ENCODE assay signal across 8 cellular contexts in genomic region chr12:115916910-115917668, GRCh38.
DNase-seq lines count a peak whose midpoint lies in the region; ATAC-seq and TF ChIP-seq lines count a peak whose summit lies in the region.

No MANE protein-coding gene starts in this region.

- peak overlapping the region; percentile 81 for H3K27ac ChIP-seq in VCaP

- intact Hi-C loops in MCF 10A (cut with micrococcal nuclease), result loop anchor here (1.0 to 5.0 kb wide), 7 partner anchors 164 to 1935 kb away; no protein-coding TSS in a partner anchor

- POLR2A ChIA-PET in MCF 10A (lab: Yijun Ruan, JAX), result interaction anchor here (0.6 to 0.7 kb wide), 2 partner anchors 12 to 149 kb away, joined by 3 read pairs; no protein-coding TSS in a partner anchor

- BruUV-seq in MCF 10A (replicated peaks; lab: Mats Ljungman, UMichigan), result no TSS peak

- peaks cover 12% of the 10 kb centered on the region for H3K9me3 Mint-ChIP-seq in MCF 10A (ENCODE audit: unreplicated experiment)

- CTCF ChIA-PET in MCF 10A (lab: Yijun Ruan, JAX), result interaction anchor here (0.6 to 2.6 kb wide), 42 partner anchors 8 to 1951 kb away, joined by 3 to 30 read pairs (median 4); partner anchors contain the start of gene RBM19

- peak overlapping the region; percentile 17; the same call in 1 of the 2 replicates for H3K4me3 ChIP-seq in LNCaP clone FGC (ENCODE audit: low read depth, low read length)

- H3K27me3 Mint-ChIP-seq in MCF 10A (ENCODE audit: insufficient read depth, unreplicated experiment), result peaks cover 38% of the 10 kb centered on the region

- no peaks in the 10 kb centered on the region for H3K36me3 Mint-ChIP-seq in MCF 10A (ENCODE audit: insufficient read depth, unreplicated experiment)

- H3K4me3 Mint-ChIP-seq in MCF 10A (ENCODE audit: unreplicated experiment), result no peak overlapping the region

- DNase-seq in Ammon's horn (ENCODE audit: low spot score) (peak; percentile 31), LNCaP clone FGC (ENCODE audit: low read depth) (peak; percentile 8), MCF 10A (ENCODE audit: unreplicated experiment) (peak; percentile 50), iris pigment epithelial cell (ENCODE audit: low read depth) (peak; percentile 12), occipital lobe (lab: John Stamatoyannopoulos, UW) (no peak)
- peak; percentile 46 to 69 (median 61) for DNase-seq in stimulated activated CD4-positive, alpha-beta T cell treated with anti-CD3 and anti-CD28 coated beads, Interleukin-1b, Interleukin-23, amount 100 ng/mL, for 24 hours (ENCODE audit: low read depth in 4 of 4, low spot score in 1 of 4)

- no peak overlapping the region for H3K27ac Mint-ChIP-seq in MCF 10A (ENCODE audit: low read depth, unreplicated experiment)

- peak; percentile 65 for ATAC-seq in GM19324 (IDR thresholded peaks at IDR 0.05; ENCODE audit: low FRiP score, unreplicated experiment)

- TF ChIP-seq CTCF in LNCaP clone FGC (IDR thresholded peaks at IDR 0.05; ENCODE audit: control insufficient read depth, extremely low read depth, insufficient read depth) (peak; percentile 99), VCaP (conservative IDR thresholded peaks at IDR 0.05) (peak; percentile 96), MCF 10A (IDR thresholded peaks at IDR 0.05; ENCODE audit: unreplicated experiment) (peak; percentile 91)

- no peaks in the 10 kb centered on the region for H3K4me1 Mint-ChIP-seq in MCF 10A (ENCODE audit: insufficient read depth, unreplicated experiment)
